ENCODE assay signal across 9 cellular contexts in genomic region chr9:99299214-99300102, GRCh38.
DNase-seq lines count a peak whose midpoint lies in the region; ATAC-seq and TF ChIP-seq lines count a peak whose summit lies in the region.
"Had no signal": no experiment of that assay in that cellular context is flagged by ENCODE, and none has a peak within 500 bp of the region (broad histone marks: within the 10 kb centered on the region; RNA-seq: fewer than 3 reads in every experiment).

No MANE protein-coding gene starts in this region.

- H3K36me3 ChIP-seq in sigmoid colon (no peaks in the 10 kb centered on the region), left lung (no peaks in the 10 kb centered on the region)

- in situ Hi-C loops in T47D (cut with HindIII; ENCODE audit: low pct_unique_long_range_greater_than_20kb, low sequenced_read_pairs): no loop called here

- TF ChIP-seq POLR2A in sigmoid colon (IDR thresholded peaks at IDR 0.05): no peak

- H3K27ac ChIP-seq in sigmoid colon (no peak overlapping the region), left lung (no peak overlapping the region)

- no peaks in the 10 kb centered on the region for H3K36me3 Mint-ChIP-seq in neural crest cell (ENCODE audit: low read depth)
- no peaks in the 10 kb centered on the region for H3K36me3 Mint-ChIP-seq in activated CD4-positive, alpha-beta memory T cell treated with anti-CD3 and anti-CD28 coated beads, Interleukin-2, amount 10 ng/mL, durations not matched to agents 7 days and 5 days (ENCODE audit: low read depth)
- H3K36me3 Mint-ChIP-seq: activated naive CD4-positive, alpha-beta T cell treated with anti-CD3 and anti-CD28 coated beads, Interleukin-2, amount 50 U/mL, for 72 hours had no signal

- no peak for ATAC-seq in left lung
- ATAC-seq in HG02885 (IDR thresholded peaks at IDR 0.05; ENCODE audit: poor library complexity, unreplicated experiment): no peak
- ATAC-seq: activated naive CD4-positive, alpha-beta T cell treated with anti-CD3 and anti-CD28 coated beads, Interleukin-2, amount 50 U/mL, for 72 hours had no signal

- TF ChIP-seq CTCF in GM12872 (IDR thresholded peaks at IDR 0.05; ENCODE audit: insufficient read depth, low read depth, low read length): peak; percentile 22; the same call in 1 of the 3 replicates
- TF ChIP-seq CTCF in neural crest cell (conservative IDR thresholded peaks at IDR 0.05): peak; percentile 43
- peak in 1 of 4 experiments; percentile 12 for TF ChIP-seq CTCF in sigmoid colon (IDR thresholded peaks at IDR 0.05)
- no peak for TF ChIP-seq CTCF in left lung (IDR thresholded peaks at IDR 0.05)

- 55 to 77% methylated on average over 4 of the region's 4 CpGs for WGBS in sigmoid colon, 2 donors

- DNase-seq in MV-4-11 (lab: John Stamatoyannopoulos, UW): peak; percentile 31
- DNase-seq in T47D (ENCODE audit: low read depth in 1 of 2, low spot score in 1 of 2): peak; percentile 19 to 29
- DNase-seq in neural crest cell (ENCODE audit: low read depth, low spot score): no peak
- DNase-seq in sigmoid colon: no peak
- DNase-seq in left lung: no peak
- no peak for DNase-seq in activated CD4-positive, alpha-beta memory T cell treated with anti-CD3 and anti-CD28 coated beads, Interleukin-2, amount 10 ng/mL, durations not matched to agents 7 days and 5 days

- intact Hi-C loops in sigmoid colon (cut with DNase I) (no loop called here), left lung (cut with DNase I) (no loop called here)

- peaks cover 6% of the 10 kb centered on the region for H3K27me3 Mint-ChIP-seq in neural crest cell (ENCODE audit: low read depth)
- H3K27me3 Mint-ChIP-seq in activated CD4-positive, alpha-beta memory T cell treated with anti-CD3 and anti-CD28 coated beads, Interleukin-2, amount 10 ng/mL, durations not matched to agents 7 days and 5 days: peaks cover 8% of the 10 kb centered on the region

- peaks cover 23% of the 10 kb centered on the region for H3K4me1 Mint-ChIP-seq in neural crest cell
- no peaks in the 10 kb centered on the region for H3K4me1 Mint-ChIP-seq in activated CD4-positive, alpha-beta memory T cell treated with anti-CD3 and anti-CD28 coated beads, Interleukin-2, amount 10 ng/mL, durations not matched to agents 7 days and 5 days

- POLR2A ChIA-PET in activated CD4-positive, alpha-beta memory T cell treated with anti-CD3 and anti-CD28 coated beads, Interleukin-2, amount 10 ng/mL, durations not matched to agents 7 days and 5 days (lab: Charles Lee): no interaction called here

- H3K4me1 ChIP-seq in sigmoid colon (peaks cover 0 to 7% (median 0%) of the 10 kb centered on the region in 4 donors), left lung (no peaks in the 10 kb centered on the region)

- no peak overlapping the region for H3K4me3 Mint-ChIP-seq in neural crest cell
- H3K4me3 Mint-ChIP-seq in activated CD4-positive, alpha-beta memory T cell treated with anti-CD3 and anti-CD28 coated beads, Interleukin-2, amount 10 ng/mL, durations not matched to agents 7 days and 5 days: no peak overlapping the region

- no peaks in the 10 kb centered on the region for H3K9me3 ChIP-seq in sigmoid colon
- H3K9me3 ChIP-seq in left lung: no peaks in the 10 kb centered on the region

- TF ChIP-seq EP300 in sigmoid colon (IDR thresholded peaks at IDR 0.05): no peak

- CTCF ChIA-PET in activated CD4-positive, alpha-beta memory T cell treated with anti-CD3 and anti-CD28 coated beads, Interleukin-2, amount 10 ng/mL, durations not matched to agents 7 days and 5 days (lab: Charles Lee): no interaction called here

- no peaks in the 10 kb centered on the region for H3K9me3 Mint-ChIP-seq in neural crest cell
- no peaks in the 10 kb centered on the region for H3K9me3 Mint-ChIP-seq in activated CD4-positive, alpha-beta memory T cell treated with anti-CD3 and anti-CD28 coated beads, Interleukin-2, amount 10 ng/mL, durations not matched to agents 7 days and 5 days
- H3K9me3 Mint-ChIP-seq: activated naive CD4-positive, alpha-beta T cell treated with anti-CD3 and anti-CD28 coated beads, Interleukin-2, amount 50 U/mL, for 72 hours had no signal

- H3K27me3 ChIP-seq in sigmoid colon (no peaks in the 10 kb centered on the region), left lung (no peaks in the 10 kb centered on the region)

- no peak overlapping the region for H3K27ac Mint-ChIP-seq in neural crest cell (ENCODE audit: unreplicated experiment)
- no peak overlapping the region for H3K27ac Mint-ChIP-seq in activated CD4-positive, alpha-beta memory T cell treated with anti-CD3 and anti-CD28 coated beads, Interleukin-2, amount 10 ng/mL, durations not matched to agents 7 days and 5 days
- H3K27ac Mint-ChIP-seq: activated naive CD4-positive, alpha-beta T cell treated with anti-CD3 and anti-CD28 coated beads, Interleukin-2, amount 50 U/mL, for 72 hours had no signal

- H3K4me3 ChIP-seq in sigmoid colon: no peak overlapping the region
- no peak overlapping the region for H3K4me3 ChIP-seq in left lung

Comparison
In these comparisons a context has a peak if more than half of its experiments do, and no peak if none do; other contexts are left out.
1. CTCF ChIP-seq: peak in GM12872 (single experiment) and neural crest cell (single experiment); none in left lung (0 of 2).
2. DNase-seq: peak in MV-4-11 (single experiment) and T47D (2 of 2); none in neural crest cell (single experiment), sigmoid colon (single experiment), left lung (0 of 2) and activated CD4-positive, alpha-beta memory T cell treated with anti-CD3 and anti-CD28 coated beads, Interleukin-2, amount 10 ng/mL, durations not matched to agents 7 days and 5 days (single experiment).